In the genomic region with DNA sequence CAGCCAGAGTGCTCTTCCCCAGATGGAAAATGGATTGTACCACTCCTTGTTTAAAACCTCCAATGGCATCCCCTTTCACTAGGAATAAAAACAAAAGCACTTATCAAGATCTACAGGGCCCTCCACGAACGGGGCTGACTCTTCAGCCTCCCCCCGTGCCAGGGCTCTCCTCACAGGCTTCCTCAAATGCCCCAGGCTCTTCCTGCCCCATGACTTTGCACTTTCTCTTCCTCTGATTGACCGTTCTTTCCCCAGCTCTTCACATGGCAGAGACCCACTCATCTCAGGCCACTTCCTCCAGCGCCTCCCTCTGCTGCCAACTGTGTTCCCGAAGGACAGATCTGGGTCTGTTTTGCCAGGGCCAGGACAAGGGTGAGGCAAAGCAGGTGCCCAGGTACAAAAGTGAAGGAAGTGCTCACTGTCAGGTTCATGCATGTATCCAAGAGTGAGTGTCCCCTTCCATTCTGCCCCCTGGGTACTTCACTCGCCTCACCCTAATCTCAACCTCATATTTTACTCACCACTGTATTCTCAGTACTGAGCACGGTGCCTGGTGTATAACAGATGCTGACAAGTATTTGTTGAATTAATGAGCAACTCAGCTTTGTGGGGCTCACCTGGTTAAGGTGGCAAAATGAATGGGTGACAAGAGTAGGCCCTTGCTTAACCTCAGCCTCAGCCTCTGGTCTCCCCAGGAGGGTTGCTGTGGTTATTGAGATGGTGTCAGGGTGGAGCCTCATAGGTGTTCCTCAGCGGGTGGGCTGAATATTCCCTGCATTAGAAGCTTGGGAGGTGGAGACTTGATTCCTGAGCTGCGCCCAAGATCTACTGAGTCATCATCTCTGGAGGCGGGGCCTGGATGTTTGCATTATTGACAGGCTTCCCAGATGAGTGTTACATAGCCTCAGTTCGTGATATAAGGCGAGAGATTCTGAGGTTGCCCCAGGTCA, we compare ENCODE assay signal across 13 cellular contexts. TPM values are rescaled to one million over a fixed set of nuclear protein-coding genes. Genes with fewer than 3 reads are reported as not detected.
DNase-seq lines count a peak whose midpoint lies in the region; ATAC-seq and TF ChIP-seq lines count a peak whose summit lies in the region.
"Had no signal": no experiment of that assay in that cellular context is flagged by ENCODE, and none has a peak within 500 bp of the region (broad histone marks: within the 10 kb centered on the region; RNA-seq: fewer than 3 reads in every experiment).

No MANE protein-coding gene starts in this region.

- H3K27me3 Mint-ChIP-seq in activated CD4-positive, alpha-beta memory T cell treated with anti-CD3 and anti-CD28 coated beads for 36 hours, result peaks cover 1% of the 10 kb centered on the region
- H3K27me3 Mint-ChIP-seq in glutamatergic neuron (ENCODE audit: unreplicated experiment), result peaks cover 9% of the 10 kb centered on the region

- H3K4me1 Mint-ChIP-seq in activated CD4-positive, alpha-beta memory T cell treated with anti-CD3 and anti-CD28 coated beads for 36 hours (ENCODE audit: low read depth), result peaks cover 2% of the 10 kb centered on the region
- peaks cover 9% of the 10 kb centered on the region for H3K4me1 Mint-ChIP-seq in glutamatergic neuron (ENCODE audit: low read depth, unreplicated experiment)

- H3K27ac ChIP-seq in HEK293 (ENCODE audit: extremely low read depth, low read depth, low read length), result no peak overlapping the region
- peak overlapping the region in 3 of 12 donors; percentile 9 to 84 (median 24) for H3K27ac ChIP-seq in heart left ventricle

- TF ChIP-seq POLR2A in heart left ventricle (IDR thresholded peaks at IDR 0.05), result no peak

- H3K36me3 ChIP-seq in HEK293 (ENCODE audit: control insufficient read depth in 2 of 2, insufficient read depth in 1 of 2, low read length in 2 of 2) (no peaks in the 10 kb centered on the region), heart left ventricle (no peaks in the 10 kb centered on the region)
- H3K36me3 ChIP-seq: tibial nerve had no signal

- no peak overlapping the region for H3K4me3 ChIP-seq in HEK293 (ENCODE audit: low read depth, low read length)
- H3K4me3 ChIP-seq in heart left ventricle, result no peak overlapping the region
- H3K4me3 ChIP-seq: tibial nerve had no signal

- no peak overlapping the region for H3K27ac Mint-ChIP-seq in activated CD4-positive, alpha-beta memory T cell treated with anti-CD3 and anti-CD28 coated beads for 36 hours
- no peak overlapping the region for H3K27ac Mint-ChIP-seq in glutamatergic neuron (ENCODE audit: unreplicated experiment)

- H3K4me1 ChIP-seq in HEK293 (ENCODE audit: control insufficient read depth, insufficient read depth, low read length) (no peaks in the 10 kb centered on the region), heart left ventricle (peaks cover 0 to 31% (median 0%) of the 10 kb centered on the region in 12 donors)
- H3K4me1 ChIP-seq: Caco-2, tibial nerve had no signal

- no peaks in the 10 kb centered on the region for H3K36me3 Mint-ChIP-seq in activated CD4-positive, alpha-beta memory T cell treated with anti-CD3 and anti-CD28 coated beads for 36 hours
- no peaks in the 10 kb centered on the region for H3K36me3 Mint-ChIP-seq in glutamatergic neuron (ENCODE audit: unreplicated experiment)

- no peaks in the 10 kb centered on the region for H3K9me3 Mint-ChIP-seq in activated CD4-positive, alpha-beta memory T cell treated with anti-CD3 and anti-CD28 coated beads for 36 hours
- H3K9me3 Mint-ChIP-seq in glutamatergic neuron (ENCODE audit: unreplicated experiment), result no peaks in the 10 kb centered on the region

- peak; percentile 62 for DNase-seq in A172 (ENCODE audit: low spot score)
- DNase-seq in SKM-1 treated with dmso at 0.1 percent for 144 hours (lab: John Stamatoyannopoulos, UW; ENCODE audit: unreplicated experiment), result peak; percentile 67
- DNase-seq in heart left ventricle, result peak in 4 of 5 donors; percentile 13 to 53 (median 42)
- DNase-seq in activated CD4-positive, alpha-beta memory T cell treated with anti-CD3 and anti-CD28 coated beads for 36 hours, result no peak
- no peak for DNase-seq in stimulated activated CD4-positive, alpha-beta T cell treated with anti-CD3 and anti-CD28 coated beads, Interleukin-1b, Interleukin-23, amount 100 ng/mL, for 48 hours
- DNase-seq in glutamatergic neuron, result no peak
- DNase-seq: Caco-2; central memory CD4-positive, alpha-beta T cell; islet precursor cell; stimulated activated CD4-positive, alpha-beta T cell treated with anti-CD3 and anti-CD28 coated beads, Interleukin-12 subunit alpha, Interleukin-12 subunit beta, amount 100 ng/mL, for 4 hours had no signal

- POLR2A ChIA-PET in HEK293 (lab: Yijun Ruan, JAX), result no interaction called here
- POLR2A ChIA-PET in activated CD4-positive, alpha-beta memory T cell treated with anti-CD3 and anti-CD28 coated beads for 36 hours (lab: Charles Lee), result no interaction called here

- intact Hi-C loops in heart left ventricle (cut with DNase I), result loop anchor here in 1 of 10 donors (10.0 kb wide), 1 partner anchor 171 kb away; no protein-coding TSS in a partner anchor
- intact Hi-C loops in activated CD4-positive, alpha-beta memory T cell treated with anti-CD3 and anti-CD28 coated beads for 36 hours (cut with micrococcal nuclease), result no loop called here

- H3K9me3 ChIP-seq in HEK293 (ENCODE audit: control insufficient read depth, insufficient read depth, low read depth, low read length), result no peaks in the 10 kb centered on the region
- H3K9me3 ChIP-seq in heart left ventricle, result no peaks in the 10 kb centered on the region
- H3K9me3 ChIP-seq: Caco-2, tibial nerve had no signal

- CTCF ChIA-PET in HEK293 (lab: Yijun Ruan, JAX), result interaction anchor here (0.9 kb wide), 2 partner anchors 12 to 169 kb away, joined by 3 read pairs; no protein-coding TSS in a partner anchor
- CTCF ChIA-PET in activated CD4-positive, alpha-beta memory T cell treated with anti-CD3 and anti-CD28 coated beads for 36 hours (lab: Charles Lee), result no interaction called here

- WGBS in heart left ventricle, 4 donors, result 69 to 79% (median 73%) methylated on average over 12 to 13 of the region's 13 CpGs

- TF ChIP-seq CTCF in HEK293 (tag by site-specific recombination; IDR thresholded peaks at IDR 0.05), result no peak
- TF ChIP-seq CTCF in heart left ventricle (IDR thresholded peaks at IDR 0.05), result no peak
- TF ChIP-seq CTCF in glutamatergic neuron (IDR thresholded peaks at IDR 0.05; ENCODE audit: partially characterized antibody, unreplicated experiment), result no peak

- ATAC-seq in heart left ventricle (peak; percentile 51 to 86 (median 58)), HG02970 (IDR thresholded peaks at IDR 0.05; ENCODE audit: low FRiP score, unreplicated experiment) (no peak)

- peaks cover 0 to 8% (median 0%) of the 10 kb centered on the region in 9 donors for H3K27me3 ChIP-seq in heart left ventricle
- H3K27me3 ChIP-seq: tibial nerve had no signal

- no peak overlapping the region for H3K4me3 Mint-ChIP-seq in activated CD4-positive, alpha-beta memory T cell treated with anti-CD3 and anti-CD28 coated beads for 36 hours
- no peak overlapping the region for H3K4me3 Mint-ChIP-seq in glutamatergic neuron (ENCODE audit: unreplicated experiment)

TF ChIP-seq in HEK293, 187 proteins besides CTCF, POLR2A, EP300 and RAD21:
- TF ChIP-seq, protein P1, sequence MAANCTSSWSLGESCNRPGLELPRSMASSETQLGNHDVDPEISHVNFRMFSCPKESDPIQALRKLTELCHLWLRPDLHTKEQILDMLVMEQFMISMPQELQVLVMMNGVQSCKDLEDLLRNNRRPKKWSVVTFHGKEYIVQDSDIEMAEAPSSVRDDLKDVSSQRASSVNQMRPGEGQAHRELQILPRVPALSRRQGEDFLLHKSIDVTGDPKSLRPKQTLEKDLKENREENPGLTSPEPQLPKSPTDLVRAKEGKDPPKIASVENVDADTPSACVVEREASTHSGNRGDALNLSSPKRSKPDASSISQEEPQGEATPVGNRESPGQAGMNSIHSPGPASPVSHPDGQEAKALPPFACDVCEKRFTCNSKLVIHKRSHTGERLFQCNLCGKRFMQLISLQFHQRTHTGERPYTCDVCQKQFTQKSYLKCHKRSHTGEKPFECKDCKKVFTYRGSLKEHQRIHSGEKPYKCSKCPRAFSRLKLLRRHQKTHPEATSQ (tag by site-specific recombination; IDR thresholded peaks at IDR 0.05), result no peak
- TF ChIP-seq, protein P2, sequence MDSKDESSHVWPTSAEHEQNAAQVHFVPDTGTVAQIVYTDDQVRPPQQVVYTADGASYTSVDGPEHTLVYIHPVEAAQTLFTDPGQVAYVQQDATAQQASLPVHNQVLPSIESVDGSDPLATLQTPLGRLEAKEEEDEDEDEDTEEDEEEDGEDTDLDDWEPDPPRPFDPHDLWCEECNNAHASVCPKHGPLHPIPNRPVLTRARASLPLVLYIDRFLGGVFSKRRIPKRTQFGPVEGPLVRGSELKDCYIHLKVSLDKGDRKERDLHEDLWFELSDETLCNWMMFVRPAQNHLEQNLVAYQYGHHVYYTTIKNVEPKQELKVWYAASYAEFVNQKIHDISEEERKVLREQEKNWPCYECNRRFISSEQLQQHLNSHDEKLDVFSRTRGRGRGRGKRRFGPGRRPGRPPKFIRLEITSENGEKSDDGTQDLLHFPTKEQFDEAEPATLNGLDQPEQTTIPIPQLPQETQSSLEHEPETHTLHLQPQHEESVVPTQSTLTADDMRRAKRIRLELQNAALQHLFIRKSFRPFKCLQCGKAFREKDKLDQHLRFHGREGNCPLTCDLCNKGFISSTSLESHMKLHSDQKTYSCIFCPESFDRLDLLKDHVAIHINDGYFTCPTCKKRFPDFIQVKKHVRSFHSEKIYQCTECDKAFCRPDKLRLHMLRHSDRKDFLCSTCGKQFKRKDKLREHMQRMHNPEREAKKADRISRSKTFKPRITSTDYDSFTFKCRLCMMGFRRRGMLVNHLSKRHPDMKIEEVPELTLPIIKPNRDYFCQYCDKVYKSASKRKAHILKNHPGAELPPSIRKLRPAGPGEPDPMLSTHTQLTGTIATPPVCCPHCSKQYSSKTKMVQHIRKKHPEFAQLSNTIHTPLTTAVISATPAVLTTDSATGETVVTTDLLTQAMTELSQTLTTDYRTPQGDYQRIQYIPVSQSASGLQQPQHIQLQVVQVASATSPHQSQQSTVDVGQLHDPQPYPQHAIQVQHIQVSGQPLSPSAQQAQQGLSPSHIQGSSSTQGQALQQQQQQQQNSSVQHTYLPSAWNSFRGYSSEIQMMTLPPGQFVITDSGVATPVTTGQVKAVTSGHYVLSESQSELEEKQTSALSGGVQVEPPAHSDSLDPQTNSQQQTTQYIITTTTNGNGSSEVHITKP (tag by site-specific recombination; IDR thresholded peaks at IDR 0.05), result peak; percentile 66
- TF ChIP-seq ZIC2 (tag by site-specific recombination; IDR thresholded peaks at IDR 0.05) (peak; percentile 59), GLIS1 (tag by site-specific recombination; IDR thresholded peaks at IDR 0.05) (peak; percentile 73), ZNF341 (tag by site-specific recombination; IDR thresholded peaks at IDR 0.05; ENCODE audit: low read depth) (0 out of 2 replicates have a peak, but pooled peaks have one; percentile 27)

RNA-seq across cellular contexts. Expression of a gene that starts 39.6 kb away (rescaled TPM):
- total RNA-seq in A172 (2014; rRNA removed; shearing (Covaris generic)), result not detected in 2 replicates
- under 1 TPM in 3 of 9 donors, not detected in 6; 0.11 to 0.77 (median 0.20) TPM for total RNA-seq in heart left ventricle
- polyA plus RNA-seq in heart left ventricle, result under 1 TPM in 1 of 2 donors, not detected in 1; 0.08 TPM
- total RNA-seq in activated CD4-positive, alpha-beta memory T cell treated with anti-CD3 and anti-CD28 coated beads for 36 hours, result not detected
- 11.1 TPM for total RNA-seq in glutamatergic neuron (ENCODE audit: unreplicated experiment)

Comparison
In these comparisons a context has a peak if more than half of its experiments do, and no peak if none do; other contexts are left out.
1. DNase-seq: peak in A172 (single experiment), SKM-1 treated with dmso at 0.1 percent for 144 hours (single experiment) and heart left ventricle (4 of 5); none in activated CD4-positive, alpha-beta memory T cell treated with anti-CD3 and anti-CD28 coated beads for 36 hours (single experiment), stimulated activated CD4-positive, alpha-beta T cell treated with anti-CD3 and anti-CD28 coated beads, Interleukin-1b, Interleukin-23, amount 100 ng/mL, for 48 hours (single experiment) and glutamatergic neuron (single experiment).